Comparison of ENCODE assay signal across 9 cellular contexts in genomic region chr1:29709711-29710169, GRCh38.
DNase-seq lines count a peak whose midpoint lies in the region; ATAC-seq and TF ChIP-seq lines count a peak whose summit lies in the region.
"Had no signal": no experiment of that assay in that cellular context is flagged by ENCODE, and none has a peak within 500 bp of the region (broad histone marks: within the 10 kb centered on the region; RNA-seq: fewer than 3 reads in every experiment).

No MANE protein-coding gene starts in this region.

- H3K4me1 ChIP-seq in HEK293 (ENCODE audit: control insufficient read depth, insufficient read depth, low read length) = peaks cover 3% of the 10 kb centered on the region; the same call in 1 of the 2 replicates
- H3K4me1 ChIP-seq in foreskin keratinocyte = peaks cover 35% of the 10 kb centered on the region

- DNase-seq in AG08396 (ENCODE audit: low spot score) (peak; percentile 57), foreskin keratinocyte (peak; percentile 98), sciatic nerve (ENCODE audit: low spot score) (no peak), SKM-1 (lab: John Stamatoyannopoulos, UW; ENCODE audit: unreplicated experiment) (no peak), hippocampal formation (lab: John Stamatoyannopoulos, UW) (no peak)
- DNase-seq: activated CD4-positive, CD25-positive, alpha-beta regulatory T cell had no signal

- TF ChIP-seq CTCF in HEK293 (tag by site-specific recombination; IDR thresholded peaks at IDR 0.05) (no peak), foreskin keratinocyte (conservative IDR thresholded peaks at IDR 0.05) (peak; percentile 27)

- no peaks in the 10 kb centered on the region for H3K36me3 ChIP-seq in HEK293 (ENCODE audit: control insufficient read depth in 2 of 2, insufficient read depth in 1 of 2, low read length in 2 of 2)

- POLR2A ChIA-PET in HEK293 (lab: Yijun Ruan, JAX) = no interaction called here

- intact Hi-C loops in sciatic nerve (cut with DNase I) = no loop called here

- no peak overlapping the region for H3K4me3 ChIP-seq in HEK293 (ENCODE audit: low read depth, low read length)

- ATAC-seq in SK-N-SH treated with all-trans-retinoic acid at 6 μM for 48 hours (peak; percentile 23), foreskin keratinocyte (peak; percentile 78), sciatic nerve (no peak), GM21723 (IDR thresholded peaks at IDR 0.05; ENCODE audit: unreplicated experiment) (no peak)

- CTCF ChIA-PET in HEK293 (lab: Yijun Ruan, JAX) = interaction anchor here (0.6 kb wide), 1 partner anchor 302 kb away, joined by 3 read pairs; no protein-coding TSS in a partner anchor

- no peaks in the 10 kb centered on the region for H3K9me3 ChIP-seq in HEK293 (ENCODE audit: control insufficient read depth, insufficient read depth, low read depth, low read length)

- no peaks in the 10 kb centered on the region for H3K27me3 ChIP-seq in foreskin keratinocyte

- H3K27ac ChIP-seq in HEK293 (ENCODE audit: extremely low read depth, low read depth, low read length) (no peak overlapping the region), foreskin keratinocyte (peak overlapping the region; percentile 59)

TF ChIP-seq in HEK293, 187 proteins besides CTCF, POLR2A, EP300 and RAD21:
- TF ChIP-seq ZNF391 (tag by site-specific recombination; IDR thresholded peaks at IDR 0.05; ENCODE audit: borderline replicate concordance, low read depth) (no peak), ZIC2 (tag by site-specific recombination; IDR thresholded peaks at IDR 0.05) (peak; percentile 51)

TF ChIP-seq in SK-N-SH treated with all-trans-retinoic acid at 6 μM for 48 hours, 23 proteins besides CTCF, POLR2A, EP300 and RAD21:
- TF ChIP-seq SNAI2 (CRISPR knock-in tag; IDR thresholded peaks at IDR 0.05) (no peak), ZNF70 (CRISPR knock-in tag; IDR thresholded peaks at IDR 0.05) (no peak), CREB5 (CRISPR knock-in tag; IDR thresholded peaks at IDR 0.05; ENCODE audit: low read depth) (no peak), ZFP30 (CRISPR knock-in tag; IDR thresholded peaks at IDR 0.05) (no peak), ESRRG (CRISPR knock-in tag; IDR thresholded peaks at IDR 0.05) (no peak), BACH2 (CRISPR knock-in tag; IDR thresholded peaks at IDR 0.05; ENCODE audit: borderline replicate concordance) (no peak), ZC3H10 (CRISPR knock-in tag; IDR thresholded peaks at IDR 0.05) (no peak), GLIS3 (CRISPR knock-in tag; IDR thresholded peaks at IDR 0.05) (no peak), PPARA (CRISPR knock-in tag; IDR thresholded peaks at IDR 0.05; ENCODE audit: borderline replicate concordance) (no peak), OSR1 (CRISPR knock-in tag; IDR thresholded peaks at IDR 0.05) (no peak)

Comparison
In these comparisons a context has a peak if more than half of its experiments do, and no peak if none do; other contexts are left out.
1. DNase-seq: peak in AG08396 (single experiment) and foreskin keratinocyte (2 of 2); none in sciatic nerve (single experiment), SKM-1 (single experiment) and hippocampal formation (0 of 2).
2. ATAC-seq: peak in SK-N-SH treated with all-trans-retinoic acid at 6 μM for 48 hours (single experiment) and foreskin keratinocyte (single experiment); none in sciatic nerve (single experiment) and GM21723 (single experiment).